In genomic region chr11:120054016-120054752, GRCh38 we compare ENCODE assay signal across 21 cellular contexts.
"Had no signal": no experiment of that assay in that cellular context is flagged by ENCODE, and none has a peak within 500 bp of the region (broad histone marks: within the 10 kb centered on the region; RNA-seq: fewer than 3 reads in every experiment).

No MANE protein-coding gene starts in this region.

- DNase-seq: activated CD4-positive, alpha-beta T cell treated with anti-CD3 and anti-CD28 coated beads, Interleukin-2, amount 10 ng/mL, durations not matched to agents 7 days and 5 days; activated CD4-positive, CD25-positive, alpha-beta regulatory T cell treated with anti-CD3 and anti-CD28 coated beads, Interleukin-2, amount 50 U/mL, for 72 hours; activated CD8-positive, alpha-beta T cell treated with anti-CD3 and anti-CD28 coated beads for 36 hours; activated naive CD4-positive, alpha-beta T cell treated with anti-CD3 and anti-CD28 coated beads for 36 hours; activated naive CD8-positive, alpha-beta T cell treated with anti-CD3 and anti-CD28 coated beads, Interleukin-2, amount 10 ng/mL, durations not matched to agents 7 days and 5 days; activated T-cell treated with anti-CD3 and anti-CD28 coated beads, Interleukin-2, amount 50 U/mL, for 4 hours; amniotic stem cell; cerebellar nuclear complex; heart right ventricle; natural killer cell; stimulated activated CD4-positive, alpha-beta T cell treated with anti-CD3 and anti-CD28 coated beads, Interleukin-15, amount 100 ng/mL, for 24 hours; stimulated activated naive B cell treated with anti-CD40 and anti-IgM and Interleukin-4, amounts not matched to agents 10 μg/mL and 1 μg/mL and 100 μg/mL, for 72 hours; T-cell; testis; upper lobe of left lung; WERI-Rb-1 had no signal

- H3K79me2 ChIP-seq: parathyroid adenoma had no signal

- H3K4me3 ChIP-seq: coronary artery, heart right ventricle, lung, smooth muscle cell, testis, upper lobe of left lung had no signal

- ATAC-seq: activated CD8-positive, alpha-beta T cell treated with anti-CD3 and anti-CD28 coated beads for 36 hours; activated T-cell treated with anti-CD3 and anti-CD28 coated beads, Interleukin-2, amount 50 U/mL, for 4 hours; natural killer cell; sciatic nerve; stimulated activated naive B cell treated with anti-CD40 and anti-IgM and Interleukin-4, amounts not matched to agents 10 μg/mL and 1 μg/mL and 100 μg/mL, for 72 hours; T-cell had no signal

- H3K4me2 ChIP-seq: smooth muscle cell had no signal

- H3K27ac ChIP-seq: coronary artery, heart right ventricle, parathyroid adenoma, testis, upper lobe of left lung, WERI-Rb-1 had no signal

- H3K9me3 ChIP-seq: heart right ventricle, testis, upper lobe of left lung had no signal

- H3K4me1 ChIP-seq: heart right ventricle, parathyroid adenoma, testis, upper lobe of left lung had no signal

- H3K36me3 ChIP-seq: heart right ventricle, upper lobe of left lung, WERI-Rb-1 had no signal

- H3K9ac ChIP-seq: parathyroid adenoma had no signal

- H2AFZ ChIP-seq: parathyroid adenoma had no signal

- H3K27me3 ChIP-seq: testis, upper lobe of left lung had no signal
